1 cellular context compared by ENCODE assay signal in the genomic region with DNA sequence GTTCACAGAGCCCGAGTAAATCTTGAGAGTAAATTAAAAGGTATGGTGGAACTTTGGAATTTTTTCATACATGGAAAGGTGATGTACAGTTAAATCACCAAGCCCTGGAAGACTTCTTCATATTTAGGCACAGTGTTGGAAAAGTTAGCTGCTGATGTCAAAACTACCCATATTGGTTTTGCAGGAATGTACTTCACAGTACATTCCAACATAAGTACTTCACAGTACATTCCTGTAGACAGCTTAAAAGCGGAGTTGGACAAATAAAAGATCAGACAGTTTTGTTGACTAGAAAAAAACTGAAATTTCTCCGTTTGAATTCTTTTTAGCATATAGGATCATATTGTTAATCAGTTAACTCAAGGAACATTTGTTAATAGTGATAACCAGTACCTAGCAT.
TF ChIP-seq lines count a peak whose summit lies in the region.

No MANE protein-coding gene starts in this region.

TF ChIP-seq in HCT116, 20 proteins besides CTCF, POLR2A, EP300 and RAD21 (continued from another document):
- TF ChIP-seq, protein P1, sequence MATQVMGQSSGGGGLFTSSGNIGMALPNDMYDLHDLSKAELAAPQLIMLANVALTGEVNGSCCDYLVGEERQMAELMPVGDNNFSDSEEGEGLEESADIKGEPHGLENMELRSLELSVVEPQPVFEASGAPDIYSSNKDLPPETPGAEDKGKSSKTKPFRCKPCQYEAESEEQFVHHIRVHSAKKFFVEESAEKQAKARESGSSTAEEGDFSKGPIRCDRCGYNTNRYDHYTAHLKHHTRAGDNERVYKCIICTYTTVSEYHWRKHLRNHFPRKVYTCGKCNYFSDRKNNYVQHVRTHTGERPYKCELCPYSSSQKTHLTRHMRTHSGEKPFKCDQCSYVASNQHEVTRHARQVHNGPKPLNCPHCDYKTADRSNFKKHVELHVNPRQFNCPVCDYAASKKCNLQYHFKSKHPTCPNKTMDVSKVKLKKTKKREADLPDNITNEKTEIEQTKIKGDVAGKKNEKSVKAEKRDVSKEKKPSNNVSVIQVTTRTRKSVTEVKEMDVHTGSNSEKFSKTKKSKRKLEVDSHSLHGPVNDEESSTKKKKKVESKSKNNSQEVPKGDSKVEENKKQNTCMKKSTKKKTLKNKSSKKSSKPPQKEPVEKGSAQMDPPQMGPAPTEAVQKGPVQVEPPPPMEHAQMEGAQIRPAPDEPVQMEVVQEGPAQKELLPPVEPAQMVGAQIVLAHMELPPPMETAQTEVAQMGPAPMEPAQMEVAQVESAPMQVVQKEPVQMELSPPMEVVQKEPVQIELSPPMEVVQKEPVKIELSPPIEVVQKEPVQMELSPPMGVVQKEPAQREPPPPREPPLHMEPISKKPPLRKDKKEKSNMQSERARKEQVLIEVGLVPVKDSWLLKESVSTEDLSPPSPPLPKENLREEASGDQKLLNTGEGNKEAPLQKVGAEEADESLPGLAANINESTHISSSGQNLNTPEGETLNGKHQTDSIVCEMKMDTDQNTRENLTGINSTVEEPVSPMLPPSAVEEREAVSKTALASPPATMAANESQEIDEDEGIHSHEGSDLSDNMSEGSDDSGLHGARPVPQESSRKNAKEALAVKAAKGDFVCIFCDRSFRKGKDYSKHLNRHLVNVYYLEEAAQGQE (IDR thresholded peaks at IDR 0.05; ENCODE audit: low read depth) = no peak
- TF ChIP-seq FOSL1 (IDR thresholded peaks at IDR 0.05; ENCODE audit: low read depth) (no peak), JUND (IDR thresholded peaks at IDR 0.05) (no peak), POLR2AphosphoS5 (IDR thresholded peaks at IDR 0.05; ENCODE audit: low read depth, low read length) (no peak), EZH2 (IDR thresholded peaks at IDR 0.05) (no peak), CEBPB (IDR thresholded peaks at IDR 0.05; ENCODE audit: low read depth) (no peak), EGR1 (IDR thresholded peaks at IDR 0.05; ENCODE audit: low read depth) (no peak), CBX3 (IDR thresholded peaks at IDR 0.05; ENCODE audit: low read depth) (no peak), ELF1 (IDR thresholded peaks at IDR 0.05; ENCODE audit: borderline replicate concordance, low read depth) (no peak)
- TF ChIP-seq, protein P2, sequence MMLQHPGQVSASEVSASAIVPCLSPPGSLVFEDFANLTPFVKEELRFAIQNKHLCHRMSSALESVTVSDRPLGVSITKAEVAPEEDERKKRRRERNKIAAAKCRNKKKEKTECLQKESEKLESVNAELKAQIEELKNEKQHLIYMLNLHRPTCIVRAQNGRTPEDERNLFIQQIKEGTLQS (IDR thresholded peaks at IDR 0.05) = no peak
- TF ChIP-seq, protein P3, sequence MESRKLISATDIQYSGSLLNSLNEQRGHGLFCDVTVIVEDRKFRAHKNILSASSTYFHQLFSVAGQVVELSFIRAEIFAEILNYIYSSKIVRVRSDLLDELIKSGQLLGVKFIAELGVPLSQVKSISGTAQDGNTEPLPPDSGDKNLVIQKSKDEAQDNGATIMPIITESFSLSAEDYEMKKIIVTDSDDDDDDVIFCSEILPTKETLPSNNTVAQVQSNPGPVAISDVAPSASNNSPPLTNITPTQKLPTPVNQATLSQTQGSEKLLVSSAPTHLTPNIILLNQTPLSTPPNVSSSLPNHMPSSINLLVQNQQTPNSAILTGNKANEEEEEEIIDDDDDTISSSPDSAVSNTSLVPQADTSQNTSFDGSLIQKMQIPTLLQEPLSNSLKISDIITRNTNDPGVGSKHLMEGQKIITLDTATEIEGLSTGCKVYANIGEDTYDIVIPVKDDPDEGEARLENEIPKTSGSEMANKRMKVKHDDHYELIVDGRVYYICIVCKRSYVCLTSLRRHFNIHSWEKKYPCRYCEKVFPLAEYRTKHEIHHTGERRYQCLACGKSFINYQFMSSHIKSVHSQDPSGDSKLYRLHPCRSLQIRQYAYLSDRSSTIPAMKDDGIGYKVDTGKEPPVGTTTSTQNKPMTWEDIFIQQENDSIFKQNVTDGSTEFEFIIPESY (IDR thresholded peaks at IDR 0.05; ENCODE audit: extremely low read depth, insufficient replicate concordance, low read length) = no peak
- TF ChIP-seq, protein P4, sequence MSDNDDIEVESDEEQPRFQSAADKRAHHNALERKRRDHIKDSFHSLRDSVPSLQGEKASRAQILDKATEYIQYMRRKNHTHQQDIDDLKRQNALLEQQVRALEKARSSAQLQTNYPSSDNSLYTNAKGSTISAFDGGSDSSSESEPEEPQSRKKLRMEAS (IDR thresholded peaks at IDR 0.05) = no peak
